15 cellular contexts compared by ENCODE assay signal in genomic region chr3:127556565-127556964, GRCh38. TPM values are rescaled to one million over a fixed set of nuclear protein-coding genes. Genes with fewer than 3 reads are reported as not detected.
A peak's percentile ranks its signal among the peaks of the same experiment; 100 is the strongest.
DNase-seq lines count a peak whose midpoint lies in the region; ATAC-seq and TF ChIP-seq lines count a peak whose summit lies in the region.
"Had no signal": no experiment of that assay in that cellular context is flagged by ENCODE, and none has a peak within 500 bp of the region (broad histone marks: within the 10 kb centered on the region; RNA-seq: fewer than 3 reads in every experiment).

No MANE protein-coding gene starts in this region.

- H3K4me1 Mint-ChIP-seq in HFFc6 (ENCODE audit: low read depth) (peaks cover 8% of the 10 kb centered on the region; the same call in 1 of the 2 replicates), WTC11 (peaks cover 4% of the 10 kb centered on the region), neural progenitor cell (peaks cover 33% of the 10 kb centered on the region)

- H3K27ac ChIP-seq in neural progenitor cell, result no peak overlapping the region
- H3K27ac ChIP-seq: skin epidermis, uterus had no signal

- H3K4me1 ChIP-seq in neural progenitor cell, result no peaks in the 10 kb centered on the region
- H3K4me1 ChIP-seq: uterus had no signal

- no peaks in the 10 kb centered on the region for H3K9me3 ChIP-seq in neural progenitor cell (ENCODE audit: low read depth)
- H3K9me3 ChIP-seq: uterus had no signal

- H3K27me3 Mint-ChIP-seq in HFFc6 (ENCODE audit: insufficient read depth), result peaks cover 32% of the 10 kb centered on the region
- no peaks in the 10 kb centered on the region; the same call in 1 of the 2 replicates for H3K27me3 Mint-ChIP-seq in WTC11 (ENCODE audit: low read depth)
- H3K27me3 Mint-ChIP-seq in neural progenitor cell (ENCODE audit: insufficient read depth, low read depth), result peaks cover 13% of the 10 kb centered on the region

- no peaks in the 10 kb centered on the region for H3K27me3 ChIP-seq in neural progenitor cell
- H3K27me3 ChIP-seq: uterus had no signal

- H3K27ac Mint-ChIP-seq in HFFc6, result no peak overlapping the region
- H3K27ac Mint-ChIP-seq in WTC11, result no peak overlapping the region
- no peak overlapping the region for H3K27ac Mint-ChIP-seq in neural progenitor cell
- H3K27ac Mint-ChIP-seq: stimulated activated naive B cell treated with anti-CD40 and anti-IgM and Interleukin-4, amounts not matched to agents 10 μg/mL and 1 μg/mL and 100 μg/mL, for 72 hours had no signal

- H3K4me3 ChIP-seq in neural progenitor cell, result no peak overlapping the region
- H3K4me3 ChIP-seq: skin epidermis, uterus had no signal

- H3K36me3 ChIP-seq in neural progenitor cell, result no peaks in the 10 kb centered on the region
- H3K36me3 ChIP-seq: uterus had no signal

- peaks cover 9% of the 10 kb centered on the region; the same call in 1 of the 2 replicates for H3K36me3 Mint-ChIP-seq in HFFc6 (ENCODE audit: low read depth)
- H3K36me3 Mint-ChIP-seq in WTC11, result no peaks in the 10 kb centered on the region
- no peaks in the 10 kb centered on the region for H3K36me3 Mint-ChIP-seq in neural progenitor cell

- no peaks in the 10 kb centered on the region for H4K20me1 ChIP-seq in neural progenitor cell (ENCODE audit: low read depth)

- POLR2A ChIA-PET in WTC11 (lab: Charles Lee), result no interaction called here

- peak; percentile 55; the same call in 1 of the 2 replicates for TF ChIP-seq CTCF in HFFc6 (IDR thresholded peaks at IDR 0.05)
- no peak for TF ChIP-seq CTCF in WTC11 (IDR thresholded peaks at IDR 0.05)
- peak; percentile 57 for TF ChIP-seq CTCF in neural progenitor cell (IDR thresholded peaks at IDR 0.05)

- peak; percentile 82 for ATAC-seq in WTC11
- no peak for ATAC-seq in GM21529 (IDR thresholded peaks at IDR 0.05; ENCODE audit: unreplicated experiment)
- ATAC-seq: stimulated activated naive B cell treated with anti-CD40 and anti-IgM and Interleukin-4, amounts not matched to agents 10 μg/mL and 1 μg/mL and 100 μg/mL, for 72 hours had no signal

- H3K79me2 ChIP-seq in neural progenitor cell (ENCODE audit: low read depth), result no peaks in the 10 kb centered on the region

- CTCF ChIA-PET in WTC11 (lab: Charles Lee), result interaction anchor here (1.1 to 6.7 kb wide), 3 partner anchors 9 to 101 kb away, joined by 3 to 46 read pairs (median 13); no protein-coding TSS in a partner anchor

- H3F3A ChIP-seq in neural progenitor cell (ENCODE audit: low read depth), result no peaks in the 10 kb centered on the region

- no peak overlapping the region for H3K9ac ChIP-seq in neural progenitor cell

- H3K4me2 ChIP-seq in neural progenitor cell, result no peak overlapping the region

- no peak overlapping the region for H3K4me3 Mint-ChIP-seq in HFFc6
- H3K4me3 Mint-ChIP-seq in WTC11, result no peak overlapping the region
- no peak overlapping the region for H3K4me3 Mint-ChIP-seq in neural progenitor cell
- H3K4me3 Mint-ChIP-seq: stimulated activated naive B cell treated with anti-CD40 and anti-IgM and Interleukin-4, amounts not matched to agents 10 μg/mL and 1 μg/mL and 100 μg/mL, for 72 hours had no signal

- peak; percentile 21 for DNase-seq in NCI-H2171 treated with DMSO at 0.1 percent for 48 hours (lab: John Stamatoyannopoulos, UW)
- DNase-seq in NCI-H2171 (lab: John Stamatoyannopoulos, UW), result no peak
- no peak for DNase-seq in HFFc6
- DNase-seq in WTC11 (ENCODE audit: low spot score), result peak; percentile 62
- DNase-seq in neural progenitor cell (ENCODE audit: low spot score), result peak; percentile 48
- DNase-seq in foreskin melanocyte, result no peak
- DNase-seq in UCSD-AML1 (lab: John Stamatoyannopoulos, UW; ENCODE audit: unreplicated experiment), result no peak
- DNase-seq: activated gamma-delta T cell treated with Interleukin-2 at 50 U/mL for 16 hours; Kasumi-1; NCI-H2029; occipital lobe; stimulated activated naive B cell treated with anti-CD40 and anti-IgM and Interleukin-4, amounts not matched to agents 10 μg/mL and 1 μg/mL and 100 μg/mL, for 72 hours; uterus had no signal

- peaks cover 10% of the 10 kb centered on the region for H3K9me3 Mint-ChIP-seq in HFFc6
- H3K9me3 Mint-ChIP-seq in WTC11, result peaks cover 7% of the 10 kb centered on the region; the same call in 1 of the 2 replicates
- H3K9me3 Mint-ChIP-seq in neural progenitor cell, result peaks cover 2% of the 10 kb centered on the region

- H2AFZ ChIP-seq in neural progenitor cell (replicated peaks), result no peak overlapping the region

TF ChIP-seq in WTC11, 78 proteins besides CTCF, POLR2A, EP300 and RAD21:
- TF ChIP-seq STAT6 (CRISPR knock-in tag; conservative IDR thresholded peaks at IDR 0.05; ENCODE audit: low read depth), result no peak
- no peak for TF ChIP-seq ETV6 (CRISPR knock-in tag; IDR thresholded peaks at IDR 0.05)
- TF ChIP-seq SOX15 (CRISPR knock-in tag; IDR thresholded peaks at IDR 0.05), result no peak
- no peak for TF ChIP-seq SMAD3 (CRISPR knock-in tag; IDR thresholded peaks at IDR 0.05; ENCODE audit: borderline replicate concordance)
- TF ChIP-seq GTF2I (CRISPR knock-in tag; conservative IDR thresholded peaks at IDR 0.05), result no peak
- no peak for TF ChIP-seq FOXP1 (CRISPR knock-in tag; IDR thresholded peaks at IDR 0.05; ENCODE audit: borderline replicate concordance)
- TF ChIP-seq ZNF425 (CRISPR knock-in tag; conservative IDR thresholded peaks at IDR 0.05), result no peak
TF ChIP-seq in WTC11: peak in this region for 0.

RNA-seq across cellular contexts. Expression of gene TPRA1, which starts 34.0 kb away (rescaled TPM):
- 10 to 100 TPM; 38.8 to 47.5 (median 43.8) TPM for total RNA-seq in HFFc6 (2021; fragmentation: NEBNext Ultra II Directional; extraction: Animal tissue kit (Norgen Biotek cat#: 25700))
- 20.3 to 24.2 TPM (median 22.0 TPM) in 3 replicates for total RNA-seq in WTC11 (2021)
- 11.8 and 27.4 TPM in 2 replicates for total RNA-seq in neural progenitor cell (ENCODE audit: low replicate concordance)

RNA-seq across cellular contexts. Expression of gene MCM2, which starts 41.6 kb away (rescaled TPM):
- 10 to 100 TPM; 24.1 to 56.0 (median 45.0) TPM for total RNA-seq in HFFc6 (2021; fragmentation: NEBNext Ultra II Directional; extraction: Animal tissue kit (Norgen Biotek cat#: 25700))
- total RNA-seq in WTC11 (2021) (142 to 155 TPM (median 152 TPM) in 3 replicates), neural progenitor cell (ENCODE audit: low replicate concordance) (104 and 180 TPM in 2 replicates)

Comparison
In these comparisons a context has a peak if more than half of its experiments do, and no peak if none do; other contexts are left out.
1. DNase-seq: peak in NCI-H2171 treated with DMSO at 0.1 percent for 48 hours (single experiment), WTC11 (single experiment) and neural progenitor cell (single experiment); none in NCI-H2171 (single experiment), HFFc6 (single experiment), foreskin melanocyte (single experiment) and UCSD-AML1 (single experiment).